In genomic region chr11:126627376-126627775, GRCh38 we compare ENCODE assay signal across 23 cellular contexts.
"Had no signal": no experiment of that assay in that cellular context is flagged by ENCODE, and none has a peak within 500 bp of the region (broad histone marks: within the 10 kb centered on the region; RNA-seq: fewer than 3 reads in every experiment).

No MANE protein-coding gene starts in this region.

- ATAC-seq: left colon; left lung; lower lobe of right lung; natural killer cell; psoas muscle; stimulated activated effector memory CD8-positive, alpha-beta T cell treated with anti-CD3 and anti-CD28 coated beads, Interleukin-12 subunit alpha, Interleukin-12 subunit beta, amount 100 ng/mL, for 72 hours; upper lobe of right lung had no signal

- DNase-seq: hypothalamus; immature natural killer cell; kidney; left colon; left lung; lower lobe of right lung; mammary epithelial cell; mesenchymal stem cell; naive B cell; natural killer cell; nephron progenitor cell; occipital lobe; psoas muscle; right lobe of liver; stimulated activated CD4-positive, alpha-beta T cell treated with anti-CD3 and anti-CD28 coated beads, Interleukin-12 subunit alpha, Interleukin-12 subunit beta, amount 100 ng/mL, for 4 hours; stimulated activated CD4-positive, alpha-beta T cell treated with anti-CD3 and anti-CD28 coated beads, Interleukin-15, amount 100 ng/mL, for 24 hours; stimulated activated CD4-positive, alpha-beta T cell treated with anti-CD3 and anti-CD28 coated beads, Interleukin-2, amount 100 ng/mL, for 24 hours; stimulated activated CD4-positive, alpha-beta T cell treated with anti-CD3 and anti-CD28 coated beads, Interleukin-4, amount 100 ng/mL, for 24 hours; stimulated activated naive CD4-positive, alpha-beta T cell; tibial artery; trophoblast cell; upper lobe of right lung had no signal
